Comparison of ENCODE assay signal across 3 cellular contexts in the genomic region with DNA sequence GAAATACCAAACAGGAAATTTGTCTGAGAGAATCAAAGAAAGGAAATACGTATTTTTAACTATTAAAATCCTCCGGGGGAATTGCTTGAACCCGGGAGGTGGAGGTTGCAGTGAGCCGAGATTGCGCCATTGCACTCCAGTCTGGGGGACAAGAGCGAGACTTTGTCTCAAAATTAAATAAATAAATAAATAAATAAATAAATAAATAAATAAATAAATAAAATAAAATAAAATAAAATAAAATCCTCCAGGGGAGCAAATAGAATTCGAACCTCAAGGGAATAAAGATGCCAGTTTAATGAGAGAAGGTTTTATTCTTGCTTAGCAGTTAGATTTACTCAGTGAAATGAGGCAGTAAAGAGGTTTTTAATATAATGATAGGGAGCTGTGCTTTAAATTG.
DNase-seq lines count a peak whose midpoint lies in the region; ATAC-seq and TF ChIP-seq lines count a peak whose summit lies in the region.
"Not testable (repeated sequence)": the region's sequence is repeated elsewhere in the genome, so short reads cannot be mapped to it uniquely, and the experiment has no call there.

No MANE protein-coding gene starts in this region.

- H3K27ac Mint-ChIP-seq in WTC11: not testable (repeated sequence)

- H3K4me2 ChIP-seq in PC-9: not testable (repeated sequence)

- TF ChIP-seq CTCF in HEK293 (tag by site-specific recombination; IDR thresholded peaks at IDR 0.05); PC-9 (conservative IDR thresholded peaks at IDR 0.05); WTC11 (IDR thresholded peaks at IDR 0.05): not testable (repeated sequence)

- H4K20me1 ChIP-seq in PC-9 (ENCODE audit: insufficient read depth): not testable (repeated sequence)

- H3K4me3 Mint-ChIP-seq in WTC11: not testable (repeated sequence)

- H3K36me3 Mint-ChIP-seq in WTC11: not testable (repeated sequence)

- not testable (repeated sequence) for H3K36me3 ChIP-seq in HEK293 (ENCODE audit: control insufficient read depth in 2 of 2, insufficient read depth in 1 of 2, low read length in 2 of 2); PC-9 (ENCODE audit: low read depth)

- not testable (repeated sequence) for BruUV-seq in PC-9 (replicated peaks; lab: Mats Ljungman, UMichigan)

- CTCF ChIA-PET in HEK293 (lab: Yijun Ruan, JAX); PC-9 (lab: Charles Lee); WTC11 (lab: Charles Lee): not testable (repeated sequence)

- intact Hi-C loops in PC-9 (cut with micrococcal nuclease; ENCODE audit: unreplicated experiment): not testable (repeated sequence)

- H3K4me1 Mint-ChIP-seq in WTC11: not testable (repeated sequence)

- not testable (repeated sequence) for H3K9me3 Mint-ChIP-seq in WTC11

- not testable (repeated sequence) for H3K79me2 ChIP-seq in PC-9 (ENCODE audit: low read depth)

- not testable (repeated sequence) for H3K4me1 ChIP-seq in HEK293 (ENCODE audit: control insufficient read depth, insufficient read depth, low read length); PC-9 (replicated peaks; ENCODE audit: insufficient read depth)

- H3K9me2 ChIP-seq in PC-9 (ENCODE audit: insufficient read depth): not testable (repeated sequence)

- not testable (repeated sequence) for H3K9me3 ChIP-seq in HEK293 (ENCODE audit: control insufficient read depth, insufficient read depth, low read depth, low read length); PC-9 (ENCODE audit: insufficient read depth, low read depth)

- DNase-seq in PC-9; WTC11 (ENCODE audit: low spot score): not testable (repeated sequence)

- ATAC-seq in WTC11: not testable (repeated sequence)

- POLR2A ChIA-PET in HEK293 (lab: Yijun Ruan, JAX); PC-9 (lab: Charles Lee; ENCODE audit: unreplicated experiment); WTC11 (lab: Charles Lee): not testable (repeated sequence)

- H3K27me3 Mint-ChIP-seq in WTC11 (ENCODE audit: low read depth): not testable (repeated sequence)

- not testable (repeated sequence) for H3F3A ChIP-seq in PC-9 (ENCODE audit: insufficient read depth, low read depth)

- not testable (repeated sequence) for H3K4me3 ChIP-seq in HEK293 (ENCODE audit: low read depth, low read length); PC-9

- peak overlapping the region; percentile 64; the same call in 1 of the 2 replicates for H2AFZ ChIP-seq in PC-9

- H3K27ac ChIP-seq in HEK293 (ENCODE audit: extremely low read depth, low read depth, low read length); PC-9: not testable (repeated sequence)

- not testable (repeated sequence) for H3K27me3 ChIP-seq in PC-9 (ENCODE audit: insufficient read depth, low read depth)

TF ChIP-seq in HEK293, 187 proteins besides CTCF, POLR2A, EP300 and RAD21 (continues in another document):
- TF ChIP-seq ZNF426 (tag by site-specific recombination; IDR thresholded peaks at IDR 0.05) (peak; percentile 47), ZNF394 (tag by site-specific recombination; IDR thresholded peaks at IDR 0.05; ENCODE audit: borderline replicate concordance) (peak; percentile 50; the same call in 1 of the 2 replicates), ZNF623 (tag by site-specific recombination; IDR thresholded peaks at IDR 0.05) (peak; percentile 24; the same call in 1 of the 2 replicates), ZNF555 (tag by site-specific recombination; conservative IDR thresholded peaks at IDR 0.05) (peak; percentile 44)
- TF ChIP-seq, protein P1, sequence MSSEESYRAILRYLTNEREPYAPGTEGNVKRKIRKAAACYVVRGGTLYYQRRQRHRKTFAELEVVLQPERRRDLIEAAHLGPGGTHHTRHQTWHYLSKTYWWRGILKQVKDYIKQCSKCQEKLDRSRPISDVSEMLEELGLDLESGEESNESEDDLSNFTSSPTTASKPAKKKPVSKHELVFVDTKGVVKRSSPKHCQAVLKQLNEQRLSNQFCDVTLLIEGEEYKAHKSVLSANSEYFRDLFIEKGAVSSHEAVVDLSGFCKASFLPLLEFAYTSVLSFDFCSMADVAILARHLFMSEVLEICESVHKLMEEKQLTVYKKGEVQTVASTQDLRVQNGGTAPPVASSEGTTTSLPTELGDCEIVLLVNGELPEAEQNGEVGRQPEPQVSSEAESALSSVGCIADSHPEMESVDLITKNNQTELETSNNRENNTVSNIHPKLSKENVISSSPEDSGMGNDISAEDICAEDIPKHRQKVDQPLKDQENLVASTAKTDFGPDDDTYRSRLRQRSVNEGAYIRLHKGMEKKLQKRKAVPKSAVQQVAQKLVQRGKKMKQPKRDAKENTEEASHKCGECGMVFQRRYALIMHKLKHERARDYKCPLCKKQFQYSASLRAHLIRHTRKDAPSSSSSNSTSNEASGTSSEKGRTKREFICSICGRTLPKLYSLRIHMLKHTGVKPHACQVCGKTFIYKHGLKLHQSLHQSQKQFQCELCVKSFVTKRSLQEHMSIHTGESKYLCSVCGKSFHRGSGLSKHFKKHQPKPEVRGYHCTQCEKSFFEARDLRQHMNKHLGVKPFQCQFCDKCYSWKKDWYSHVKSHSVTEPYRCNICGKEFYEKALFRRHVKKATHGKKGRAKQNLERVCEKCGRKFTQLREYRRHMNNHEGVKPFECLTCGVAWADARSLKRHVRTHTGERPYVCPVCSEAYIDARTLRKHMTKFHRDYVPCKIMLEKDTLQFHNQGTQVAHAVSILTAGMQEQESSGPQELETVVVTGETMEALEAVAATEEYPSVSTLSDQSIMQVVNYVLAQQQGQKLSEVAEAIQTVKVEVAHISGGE (tag by site-specific recombination; conservative IDR thresholded peaks at IDR 0.05; ENCODE audit: low read depth): peak; percentile 52

TF ChIP-seq in WTC11, 78 proteins besides CTCF, POLR2A, EP300 and RAD21:
- peak; percentile 24; the same call in 1 of the 2 replicates for TF ChIP-seq HMGA2 (CRISPR knock-in tag; IDR thresholded peaks at IDR 0.05)
